Comparison of ENCODE assay signal across 27 cellular contexts in the genomic region with DNA sequence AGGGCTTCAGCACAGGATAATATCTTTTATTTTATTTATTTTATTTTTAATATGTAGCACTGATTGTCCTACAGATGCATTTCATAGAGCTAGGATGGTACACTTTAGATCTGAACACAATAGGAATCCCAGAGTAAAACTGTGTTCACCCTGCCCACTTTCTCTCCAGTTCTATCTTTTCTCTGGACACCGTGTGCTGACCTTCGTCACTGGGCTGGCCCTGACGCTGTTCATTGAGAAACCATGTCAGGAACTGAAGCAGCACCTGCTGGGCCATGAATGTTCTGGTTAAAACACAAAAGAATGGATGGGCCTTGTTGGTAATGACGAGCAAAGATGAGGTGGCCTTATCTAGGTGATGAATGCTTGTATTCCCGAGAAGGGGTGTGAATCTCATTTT.
"Had no signal": no experiment of that assay in that cellular context is flagged by ENCODE, and none has a peak within 500 bp of the region (broad histone marks: within the 10 kb centered on the region; RNA-seq: fewer than 3 reads in every experiment).

No MANE protein-coding gene starts in this region.

- H3K9me3 ChIP-seq: ascending aorta had no signal

- H3K27ac ChIP-seq: ascending aorta, cardiac muscle cell, WERI-Rb-1 had no signal

- H3K4me3 ChIP-seq: ascending aorta, cardiac muscle cell had no signal

- DNase-seq: activated CD4-positive, alpha-beta memory T cell treated with anti-CD3 and anti-CD28 coated beads, Interleukin-2, amount 10 ng/mL, durations not matched to agents 7 days and 5 days; activated CD4-positive, alpha-beta T cell treated with anti-CD3 and anti-CD28 coated beads for 1 hour; activated CD4-positive, alpha-beta T cell treated with anti-CD3 and anti-CD28 coated beads for 36 hours; activated CD4-positive, alpha-beta T cell treated with anti-CD3 and anti-CD28 coated beads for 48 hours; activated CD4-positive, alpha-beta T cell treated with anti-CD3 and anti-CD28 coated beads, Interleukin-2, amount 10 ng/mL, durations not matched to agents 7 days and 5 days; activated CD4-positive, alpha-beta T cell treated with anti-CD3 and anti-CD28 coated beads, Interleukin-2, amount 50 U/mL, for 48 hours; activated CD4-positive, CD25-positive, alpha-beta regulatory T cell; activated CD8-positive, alpha-beta memory T cell treated with anti-CD3 and anti-CD28 coated beads for 24 hours; activated CD8-positive, alpha-beta memory T cell treated with anti-CD3 and anti-CD28 coated beads, Interleukin-2, amount 10 ng/mL, durations not matched to agents 7 days and 5 days; activated CD8-positive, alpha-beta memory T cell treated with anti-CD3 and anti-CD28 coated beads, Interleukin-2, amount 50 U/mL, for 48 hours; activated CD8-positive, alpha-beta T cell treated with anti-CD3 and anti-CD28 coated beads, Interleukin-2, amount 10 ng/mL, durations not matched to agents 7 days and 5 days; activated effector memory CD4-positive, alpha-beta T cell treated with Interleukin-2 at 50 U/mL for 16 hours; activated gamma-delta T cell; activated naive CD4-positive, alpha-beta T cell treated with anti-CD3 and anti-CD28 coated beads, Interleukin-2, amount 10 ng/mL, durations not matched to agents 7 days and 5 days; activated naive CD4-positive, alpha-beta T cell treated with Interleukin-2 at 50 U/mL for 16 hours; activated naive CD8-positive, alpha-beta T cell treated with anti-CD3 and anti-CD28 coated beads, Interleukin-2, amount 10 ng/mL, durations not matched to agents 7 days and 5 days; activated naive CD8-positive, alpha-beta T cell treated with anti-CD3 and anti-CD28 coated beads, Interleukin-2, amount 50 U/mL, for 24 hours; activated T-cell treated with anti-CD3 and anti-CD28 coated beads, Interleukin-2, amount 50 U/mL, for 24 hours; activated T-cell treated with anti-CD3 and anti-CD28 coated beads, Interleukin-2, amount 50 U/mL, for 48 hours; amygdala; T-helper 17 cell; T-helper 9 cell; WERI-Rb-1 had no signal

- ATAC-seq: activated CD4-positive, alpha-beta T cell treated with anti-CD3 and anti-CD28 coated beads for 36 hours; activated CD4-positive, CD25-positive, alpha-beta regulatory T cell treated with anti-CD3 and anti-CD28 coated beads, Interleukin-2, amount 50 U/mL, for 24 hours; activated CD8-positive, alpha-beta memory T cell treated with anti-CD3 and anti-CD28 coated beads, Interleukin-2, amount 10 ng/mL, durations not matched to agents 7 days and 5 days; activated CD8-positive, alpha-beta T cell treated with anti-CD3 and anti-CD28 coated beads, Interleukin-2, amount 10 ng/mL, durations not matched to agents 7 days and 5 days; activated naive CD8-positive, alpha-beta T cell treated with anti-CD3 and anti-CD28 coated beads, Interleukin-2, amount 50 U/mL, for 24 hours; T-helper 17 cell; WTC11 had no signal

- H3K4me1 ChIP-seq: ascending aorta had no signal

- H3K36me3 ChIP-seq: ascending aorta, cardiac muscle cell, WERI-Rb-1 had no signal

- H3K27me3 ChIP-seq: ascending aorta, cardiac muscle cell had no signal
